1 cellular context compared by ENCODE assay signal in genomic region chr5:137754961-137755762, GRCh38.
A peak's percentile ranks its signal among the peaks of the same experiment; 100 is the strongest.
TF ChIP-seq lines count a peak whose summit lies in the region.

No MANE protein-coding gene starts in this region.

TF ChIP-seq in K562, 482 proteins besides CTCF, POLR2A, EP300 and RAD21 (continued from another document):
- TF ChIP-seq NCOA2 (IDR thresholded peaks at IDR 0.05; ENCODE audit: partially characterized antibody in 2 of 2) (no peak), E2F3 (CRISPR knock-in tag; IDR thresholded peaks at IDR 0.05) (0 out of 2 replicates have a peak, but pooled peaks have one; percentile 9), ZNF174 (CRISPR knock-in tag; IDR thresholded peaks at IDR 0.05) (no peak), ZNF239 (CRISPR knock-in tag; IDR thresholded peaks at IDR 0.05) (no peak), ZNF217 (CRISPR knock-in tag; IDR thresholded peaks at IDR 0.05) (no peak), KLF10 (CRISPR knock-in tag; IDR thresholded peaks at IDR 0.05) (no peak), FOXP4 (CRISPR knock-in tag; IDR thresholded peaks at IDR 0.05; ENCODE audit: borderline replicate concordance) (no peak), TFAP4 (CRISPR knock-in tag; IDR thresholded peaks at IDR 0.05; ENCODE audit: borderline replicate concordance) (no peak; the same call in 1 of the 2 replicates), SREBF2 (CRISPR knock-in tag; IDR thresholded peaks at IDR 0.05) (no peak), DACH1 (IDR thresholded peaks at IDR 0.05; ENCODE audit: partially characterized antibody) (no peak), MGA (IDR thresholded peaks at IDR 0.05) (peak; percentile 90), SRSF1 (IDR thresholded peaks at IDR 0.05; ENCODE audit: low read depth, low read length) (no peak), ZNF134 (CRISPR knock-in tag; conservative IDR thresholded peaks at IDR 0.05) (no peak), ZNF23 (CRISPR knock-in tag; IDR thresholded peaks at IDR 0.05) (no peak), BCOR (IDR thresholded peaks at IDR 0.05) (no peak), MYC (IDR thresholded peaks at IDR 0.05; ENCODE audit: low read depth, low read length) (0 out of 2 replicates have a peak, but pooled peaks have one; percentile 4), MYC (CRISPR knock-in tag; IDR thresholded peaks at IDR 0.05; ENCODE audit: borderline replicate concordance, low read depth) (no peak), ZNF644 (tag; IDR thresholded peaks at IDR 0.05; ENCODE audit: low read depth) (0 out of 2 replicates have a peak, but pooled peaks have one; percentile 34), ZNF395 (CRISPR knock-in tag; IDR thresholded peaks at IDR 0.05) (no peak), KAT8 (IDR thresholded peaks at IDR 0.05; ENCODE audit: low read depth) (no peak), WHSC1 (IDR thresholded peaks at IDR 0.05; ENCODE audit: low read length) (no peak), HNRNPL (IDR thresholded peaks at IDR 0.05; ENCODE audit: low read depth, low read length) (no peak), CTBP1 (IDR thresholded peaks at IDR 0.05; ENCODE audit: borderline replicate concordance) (no peak), CREM (IDR thresholded peaks at IDR 0.05; ENCODE audit: low read depth) (no peak)
